Comparison of ENCODE assay signal across 1 cellular context in the genomic region with DNA sequence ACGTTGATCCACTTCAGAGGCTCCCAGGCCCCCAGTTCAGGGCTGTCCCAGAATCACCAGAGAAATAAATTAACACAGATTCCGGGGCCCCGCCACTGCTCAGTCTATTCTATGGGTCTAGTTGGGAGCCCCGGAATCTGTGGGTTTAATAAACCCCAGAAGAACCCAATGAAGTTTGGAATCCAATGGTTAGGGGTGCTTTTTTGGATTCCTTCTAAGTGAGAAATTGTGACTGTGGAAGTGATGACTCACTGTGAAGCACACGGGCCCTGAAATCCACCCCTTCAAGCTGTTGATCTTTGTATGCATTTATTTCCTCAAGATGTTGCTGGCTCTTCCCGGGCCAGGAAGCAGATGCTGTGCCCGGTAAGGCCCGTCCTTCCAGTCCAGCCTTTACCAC.
TF ChIP-seq lines count a peak whose summit lies in the region.

No MANE protein-coding gene starts in this region.

TF ChIP-seq in HepG2, 621 proteins besides CTCF, POLR2A, EP300 and RAD21:
- TF ChIP-seq, protein P1, sequence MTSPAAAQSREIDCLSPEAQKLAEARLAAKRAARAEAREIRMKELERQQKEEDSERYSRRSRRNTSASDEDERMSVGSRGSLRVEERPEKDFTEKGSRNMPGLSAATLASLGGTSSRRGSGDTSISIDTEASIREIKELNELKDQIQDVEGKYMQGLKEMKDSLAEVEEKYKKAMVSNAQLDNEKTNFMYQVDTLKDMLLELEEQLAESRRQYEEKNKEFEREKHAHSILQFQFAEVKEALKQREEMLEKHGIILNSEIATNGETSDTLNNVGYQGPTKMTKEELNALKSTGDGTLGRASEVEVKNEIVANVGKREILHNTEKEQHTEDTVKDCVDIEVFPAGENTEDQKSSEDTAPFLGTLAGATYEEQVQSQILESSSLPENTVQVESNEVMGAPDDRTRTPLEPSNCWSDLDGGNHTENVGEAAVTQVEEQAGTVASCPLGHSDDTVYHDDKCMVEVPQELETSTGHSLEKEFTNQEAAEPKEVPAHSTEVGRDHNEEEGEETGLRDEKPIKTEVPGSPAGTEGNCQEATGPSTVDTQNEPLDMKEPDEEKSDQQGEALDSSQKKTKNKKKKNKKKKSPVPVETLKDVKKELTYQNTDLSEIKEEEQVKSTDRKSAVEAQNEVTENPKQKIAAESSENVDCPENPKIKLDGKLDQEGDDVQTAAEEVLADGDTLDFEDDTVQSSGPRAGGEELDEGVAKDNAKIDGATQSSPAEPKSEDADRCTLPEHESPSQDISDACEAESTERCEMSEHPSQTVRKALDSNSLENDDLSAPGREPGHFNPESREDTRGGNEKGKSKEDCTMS (CRISPR knock-in tag; conservative IDR thresholded peaks at IDR 0.05), result no peak
- TF ChIP-seq ZNF788 (CRISPR knock-in tag; IDR thresholded peaks at IDR 0.05; ENCODE audit: borderline replicate concordance) (no peak), HOXA5 (CRISPR knock-in tag; IDR thresholded peaks at IDR 0.05) (no peak), NPAS2 (CRISPR knock-in tag; IDR thresholded peaks at IDR 0.05; ENCODE audit: borderline replicate concordance) (no peak), ELF4 (CRISPR knock-in tag; IDR thresholded peaks at IDR 0.05; ENCODE audit: borderline replicate concordance) (no peak), ZSCAN9 (CRISPR knock-in tag; IDR thresholded peaks at IDR 0.05; ENCODE audit: borderline replicate concordance) (no peak), TMF1 (CRISPR knock-in tag; IDR thresholded peaks at IDR 0.05; ENCODE audit: low read depth) (no peak), NR2F2 (IDR thresholded peaks at IDR 0.05; ENCODE audit: borderline replicate concordance, low read depth) (no peak), LCORL (IDR thresholded peaks at IDR 0.05) (no peak), LCORL (CRISPR knock-in tag; IDR thresholded peaks at IDR 0.05) (no peak)
- TF ChIP-seq, protein P2, sequence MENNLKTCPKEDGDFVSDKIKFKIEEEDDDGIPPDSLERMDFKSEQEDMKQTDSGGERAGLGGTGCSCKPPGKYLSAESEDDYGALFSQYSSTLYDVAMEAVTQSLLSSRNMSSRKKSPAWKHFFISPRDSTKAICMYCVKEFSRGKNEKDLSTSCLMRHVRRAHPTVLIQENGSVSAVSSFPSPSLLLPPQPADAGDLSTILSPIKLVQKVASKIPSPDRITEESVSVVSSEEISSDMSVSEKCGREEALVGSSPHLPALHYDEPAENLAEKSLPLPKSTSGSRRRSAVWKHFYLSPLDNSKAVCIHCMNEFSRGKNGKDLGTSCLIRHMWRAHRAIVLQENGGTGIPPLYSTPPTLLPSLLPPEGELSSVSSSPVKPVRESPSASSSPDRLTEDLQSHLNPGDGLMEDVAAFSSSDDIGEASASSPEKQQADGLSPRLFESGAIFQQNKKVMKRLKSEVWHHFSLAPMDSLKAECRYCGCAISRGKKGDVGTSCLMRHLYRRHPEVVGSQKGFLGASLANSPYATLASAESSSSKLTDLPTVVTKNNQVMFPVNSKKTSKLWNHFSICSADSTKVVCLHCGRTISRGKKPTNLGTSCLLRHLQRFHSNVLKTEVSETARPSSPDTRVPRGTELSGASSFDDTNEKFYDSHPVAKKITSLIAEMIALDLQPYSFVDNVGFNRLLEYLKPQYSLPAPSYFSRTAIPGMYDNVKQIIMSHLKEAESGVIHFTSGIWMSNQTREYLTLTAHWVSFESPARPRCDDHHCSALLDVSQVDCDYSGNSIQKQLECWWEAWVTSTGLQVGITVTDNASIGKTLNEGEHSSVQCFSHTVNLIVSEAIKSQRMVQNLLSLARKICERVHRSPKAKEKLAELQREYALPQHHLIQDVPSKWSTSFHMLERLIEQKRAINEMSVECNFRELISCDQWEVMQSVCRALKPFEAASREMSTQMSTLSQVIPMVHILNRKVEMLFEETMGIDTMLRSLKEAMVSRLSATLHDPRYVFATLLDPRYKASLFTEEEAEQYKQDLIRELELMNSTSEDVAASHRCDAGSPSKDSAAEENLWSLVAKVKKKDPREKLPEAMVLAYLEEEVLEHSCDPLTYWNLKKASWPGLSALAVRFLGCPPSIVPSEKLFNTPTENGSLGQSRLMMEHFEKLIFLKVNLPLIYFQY (CRISPR knock-in tag; IDR thresholded peaks at IDR 0.05; ENCODE audit: borderline replicate concordance), result no peak
- TF ChIP-seq, protein P3, sequence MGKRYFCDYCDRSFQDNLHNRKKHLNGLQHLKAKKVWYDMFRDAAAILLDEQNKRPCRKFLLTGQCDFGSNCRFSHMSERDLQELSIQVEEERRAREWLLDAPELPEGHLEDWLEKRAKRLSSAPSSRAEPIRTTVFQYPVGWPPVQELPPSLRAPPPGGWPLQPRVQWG (CRISPR knock-in tag; IDR thresholded peaks at IDR 0.05; ENCODE audit: borderline replicate concordance, low read depth), result no peak
- TF ChIP-seq, protein P4, sequence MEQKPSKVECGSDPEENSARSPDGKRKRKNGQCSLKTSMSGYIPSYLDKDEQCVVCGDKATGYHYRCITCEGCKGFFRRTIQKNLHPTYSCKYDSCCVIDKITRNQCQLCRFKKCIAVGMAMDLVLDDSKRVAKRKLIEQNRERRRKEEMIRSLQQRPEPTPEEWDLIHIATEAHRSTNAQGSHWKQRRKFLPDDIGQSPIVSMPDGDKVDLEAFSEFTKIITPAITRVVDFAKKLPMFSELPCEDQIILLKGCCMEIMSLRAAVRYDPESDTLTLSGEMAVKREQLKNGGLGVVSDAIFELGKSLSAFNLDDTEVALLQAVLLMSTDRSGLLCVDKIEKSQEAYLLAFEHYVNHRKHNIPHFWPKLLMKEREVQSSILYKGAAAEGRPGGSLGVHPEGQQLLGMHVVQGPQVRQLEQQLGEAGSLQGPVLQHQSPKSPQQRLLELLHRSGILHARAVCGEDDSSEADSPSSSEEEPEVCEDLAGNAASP (CRISPR knock-in tag; IDR thresholded peaks at IDR 0.05; ENCODE audit: borderline replicate concordance), result no peak
- TF ChIP-seq, protein P5, sequence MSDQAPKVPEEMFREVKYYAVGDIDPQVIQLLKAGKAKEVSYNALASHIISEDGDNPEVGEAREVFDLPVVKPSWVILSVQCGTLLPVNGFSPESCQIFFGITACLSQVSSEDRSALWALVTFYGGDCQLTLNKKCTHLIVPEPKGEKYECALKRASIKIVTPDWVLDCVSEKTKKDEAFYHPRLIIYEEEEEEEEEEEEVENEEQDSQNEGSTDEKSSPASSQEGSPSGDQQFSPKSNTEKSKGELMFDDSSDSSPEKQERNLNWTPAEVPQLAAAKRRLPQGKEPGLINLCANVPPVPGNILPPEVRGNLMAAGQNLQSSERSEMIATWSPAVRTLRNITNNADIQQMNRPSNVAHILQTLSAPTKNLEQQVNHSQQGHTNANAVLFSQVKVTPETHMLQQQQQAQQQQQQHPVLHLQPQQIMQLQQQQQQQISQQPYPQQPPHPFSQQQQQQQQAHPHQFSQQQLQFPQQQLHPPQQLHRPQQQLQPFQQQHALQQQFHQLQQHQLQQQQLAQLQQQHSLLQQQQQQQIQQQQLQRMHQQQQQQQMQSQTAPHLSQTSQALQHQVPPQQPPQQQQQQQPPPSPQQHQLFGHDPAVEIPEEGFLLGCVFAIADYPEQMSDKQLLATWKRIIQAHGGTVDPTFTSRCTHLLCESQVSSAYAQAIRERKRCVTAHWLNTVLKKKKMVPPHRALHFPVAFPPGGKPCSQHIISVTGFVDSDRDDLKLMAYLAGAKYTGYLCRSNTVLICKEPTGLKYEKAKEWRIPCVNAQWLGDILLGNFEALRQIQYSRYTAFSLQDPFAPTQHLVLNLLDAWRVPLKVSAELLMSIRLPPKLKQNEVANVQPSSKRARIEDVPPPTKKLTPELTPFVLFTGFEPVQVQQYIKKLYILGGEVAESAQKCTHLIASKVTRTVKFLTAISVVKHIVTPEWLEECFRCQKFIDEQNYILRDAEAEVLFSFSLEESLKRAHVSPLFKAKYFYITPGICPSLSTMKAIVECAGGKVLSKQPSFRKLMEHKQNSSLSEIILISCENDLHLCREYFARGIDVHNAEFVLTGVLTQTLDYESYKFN (CRISPR knock-in tag; conservative IDR thresholded peaks at IDR 0.05), result no peak
- TF ChIP-seq, protein P6, sequence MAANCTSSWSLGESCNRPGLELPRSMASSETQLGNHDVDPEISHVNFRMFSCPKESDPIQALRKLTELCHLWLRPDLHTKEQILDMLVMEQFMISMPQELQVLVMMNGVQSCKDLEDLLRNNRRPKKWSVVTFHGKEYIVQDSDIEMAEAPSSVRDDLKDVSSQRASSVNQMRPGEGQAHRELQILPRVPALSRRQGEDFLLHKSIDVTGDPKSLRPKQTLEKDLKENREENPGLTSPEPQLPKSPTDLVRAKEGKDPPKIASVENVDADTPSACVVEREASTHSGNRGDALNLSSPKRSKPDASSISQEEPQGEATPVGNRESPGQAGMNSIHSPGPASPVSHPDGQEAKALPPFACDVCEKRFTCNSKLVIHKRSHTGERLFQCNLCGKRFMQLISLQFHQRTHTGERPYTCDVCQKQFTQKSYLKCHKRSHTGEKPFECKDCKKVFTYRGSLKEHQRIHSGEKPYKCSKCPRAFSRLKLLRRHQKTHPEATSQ (CRISPR knock-in tag; IDR thresholded peaks at IDR 0.05; ENCODE audit: borderline replicate concordance), result no peak
